Comparison of ENCODE assay signal across 10 cellular contexts in genomic region chr6:490251-491037, GRCh38.
DNase-seq lines count a peak whose midpoint lies in the region; ATAC-seq and TF ChIP-seq lines count a peak whose summit lies in the region.
"Had no signal": no experiment of that assay in that cellular context is flagged by ENCODE, and none has a peak within 500 bp of the region (broad histone marks: within the 10 kb centered on the region; RNA-seq: fewer than 3 reads in every experiment).

No MANE protein-coding gene starts in this region.

- 75 to 81% (median 78%) methylated on average over 6 of the region's 6 CpGs for whole genome bisulfite sequencing in adrenal gland, 4 donors

- no peaks in the 10 kb centered on the region for H3K27me3 Mint-ChIP-seq in CD4-positive, CD25-positive, alpha-beta regulatory T cell
- no peaks in the 10 kb centered on the region for H3K27me3 Mint-ChIP-seq in activated naive CD8-positive, alpha-beta T cell

- no peak for TF ChIP-seq CTCF in adrenal gland (IDR thresholded peaks at IDR 0.05)

- H3K9me3 ChIP-seq in CD4-positive, CD25-positive, alpha-beta regulatory T cell (ENCODE audit: control insufficient read depth in 2 of 2, low read length in 2 of 2): no peaks in the 10 kb centered on the region
- H3K9me3 ChIP-seq in adrenal gland (replicated peaks in 1 of 3): no peaks in the 10 kb centered on the region
- H3K9me3 ChIP-seq: colonic mucosa had no signal

- no peaks in the 10 kb centered on the region for H3K9me3 Mint-ChIP-seq in CD4-positive, CD25-positive, alpha-beta regulatory T cell
- no peaks in the 10 kb centered on the region for H3K9me3 Mint-ChIP-seq in activated naive CD8-positive, alpha-beta T cell (ENCODE audit: low read depth)

- peak overlapping the region; percentile 72 to 79 (median 77) for H3K27ac Mint-ChIP-seq in CD4-positive, CD25-positive, alpha-beta regulatory T cell
- peak overlapping the region; percentile 99 for H3K27ac Mint-ChIP-seq in activated naive CD8-positive, alpha-beta T cell

- H3K36me3 Mint-ChIP-seq in CD4-positive, CD25-positive, alpha-beta regulatory T cell: peaks cover 16% of the 10 kb centered on the region
- peaks cover 16% of the 10 kb centered on the region for H3K36me3 Mint-ChIP-seq in activated naive CD8-positive, alpha-beta T cell

- peak in 1 of 3 donors; percentile 49 for DNase-seq in CD4-positive, CD25-positive, alpha-beta regulatory T cell
- no peak for DNase-seq in GF-D8 (lab: John Stamatoyannopoulos, UW)
- no peak for DNase-seq in adrenal gland
- no peak for DNase-seq in NCI-H524 treated with DMSO at 0.1 percent for 48 hours (lab: John Stamatoyannopoulos, UW)
- DNase-seq: colonic mucosa had no signal

- H3K4me3 ChIP-seq in CD4-positive, CD25-positive, alpha-beta regulatory T cell (ENCODE audit: low read depth, low read length): peak overlapping the region; percentile 54
- no peak overlapping the region for H3K4me3 ChIP-seq in adrenal gland
- H3K4me3 ChIP-seq: colonic mucosa, tibial nerve had no signal

- peak overlapping the region; percentile 34 to 79 (median 65) for H3K4me3 Mint-ChIP-seq in CD4-positive, CD25-positive, alpha-beta regulatory T cell
- peak overlapping the region; percentile 80 for H3K4me3 Mint-ChIP-seq in activated naive CD8-positive, alpha-beta T cell

- no peaks in the 10 kb centered on the region for H3K27me3 ChIP-seq in CD4-positive, CD25-positive, alpha-beta regulatory T cell (ENCODE audit: control insufficient read depth, insufficient read depth, low read length)
- H3K27me3 ChIP-seq in adrenal gland: no peaks in the 10 kb centered on the region
- H3K27me3 ChIP-seq: colonic mucosa, tibial nerve had no signal

- H3K36me3 ChIP-seq in CD4-positive, CD25-positive, alpha-beta regulatory T cell (ENCODE audit: control insufficient read depth, insufficient read depth, low read length): peaks cover 24% of the 10 kb centered on the region
- peaks cover 0 to 1% of the 10 kb centered on the region in 2 donors for H3K36me3 ChIP-seq in adrenal gland (replicated peaks in 1 of 2)
- H3K36me3 ChIP-seq: colonic mucosa had no signal

- H3K4me1 Mint-ChIP-seq in CD4-positive, CD25-positive, alpha-beta regulatory T cell: peaks cover 53 to 70% (median 62%) of the 10 kb centered on the region in 4 donors
- peaks cover 82% of the 10 kb centered on the region for H3K4me1 Mint-ChIP-seq in activated naive CD8-positive, alpha-beta T cell (ENCODE audit: low read depth)

- H3K4me1 ChIP-seq in CD4-positive, CD25-positive, alpha-beta regulatory T cell (ENCODE audit: control insufficient read depth, insufficient read depth, low read length, poor library complexity, severe bottlenecking): peaks cover 58% of the 10 kb centered on the region
- H3K4me1 ChIP-seq in adrenal gland (replicated peaks in 1 of 2): no peaks in the 10 kb centered on the region
- H3K4me1 ChIP-seq: colonic mucosa had no signal

- peak overlapping the region; percentile 56 for H3K27ac ChIP-seq in CD4-positive, CD25-positive, alpha-beta regulatory T cell (ENCODE audit: insufficient read depth, low read length, poor library complexity, severe bottlenecking)
- H3K27ac ChIP-seq in adrenal gland: no peak overlapping the region
- H3K27ac ChIP-seq: colonic mucosa had no signal

- ATAC-seq in CD4-positive, CD25-positive, alpha-beta regulatory T cell (ENCODE audit: low read depth in 2 of 2): peak; percentile 58 to 63
- peak; percentile 55 for ATAC-seq in GM18909 (IDR thresholded peaks at IDR 0.05; ENCODE audit: poor library complexity, unreplicated experiment)
- peak; percentile 36 for ATAC-seq in HG03565 (IDR thresholded peaks at IDR 0.05; ENCODE audit: unreplicated experiment)
- ATAC-seq in HG03039 (IDR thresholded peaks at IDR 0.05; ENCODE audit: unreplicated experiment): no peak

- intact Hi-C loops in adrenal gland (cut with DNase I): no loop called here

- TF ChIP-seq POLR2A in adrenal gland (IDR thresholded peaks at IDR 0.05): no peak
